Comparison of ENCODE assay signal across 10 cellular contexts in the genomic region with DNA sequence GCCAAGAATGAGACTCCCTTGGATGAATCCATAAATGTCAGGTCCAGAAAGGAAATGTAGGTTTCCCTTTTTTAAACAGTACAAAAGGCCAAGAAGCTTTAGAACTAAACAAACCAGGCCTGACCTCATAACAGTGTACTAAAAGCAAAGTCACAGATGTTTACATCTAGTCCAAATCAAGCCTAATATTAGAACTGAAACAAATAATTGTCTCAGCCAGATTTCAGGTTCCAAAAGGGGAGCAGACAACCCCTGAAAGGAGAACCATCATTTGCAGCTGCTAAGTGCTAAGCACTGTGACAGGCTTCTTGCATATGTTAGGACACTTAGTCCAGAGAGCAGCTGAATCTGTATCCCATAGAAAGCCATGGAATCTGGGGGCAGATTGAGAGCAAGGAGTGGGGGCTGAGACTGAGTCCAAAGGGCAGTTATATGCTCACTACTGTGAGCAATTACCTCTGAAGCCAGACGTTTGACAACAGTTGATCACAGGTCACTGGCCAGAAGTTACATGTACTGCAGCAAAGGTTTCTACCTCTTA.
A peak's percentile ranks its signal among the peaks of the same experiment; 100 is the strongest.
DNase-seq lines count a peak whose midpoint lies in the region; ATAC-seq and TF ChIP-seq lines count a peak whose summit lies in the region.
"Had no signal": no experiment of that assay in that cellular context is flagged by ENCODE, and none has a peak within 500 bp of the region (broad histone marks: within the 10 kb centered on the region; RNA-seq: fewer than 3 reads in every experiment).

No MANE protein-coding gene starts in this region.

- H3K27me3 Mint-ChIP-seq in activated naive CD4-positive, alpha-beta T cell treated with anti-CD3 and anti-CD28 coated beads, Interleukin-2, amount 10 ng/mL, durations not matched to agents 7 days and 5 days: no peaks in the 10 kb centered on the region

- no peaks in the 10 kb centered on the region for H3K36me3 Mint-ChIP-seq in activated naive CD4-positive, alpha-beta T cell treated with anti-CD3 and anti-CD28 coated beads, Interleukin-2, amount 10 ng/mL, durations not matched to agents 7 days and 5 days

- peak; percentile 68 for ATAC-seq in GM21576 (IDR thresholded peaks at IDR 0.05; ENCODE audit: unreplicated experiment)
- ATAC-seq in HG03520 (IDR thresholded peaks at IDR 0.05; ENCODE audit: unreplicated experiment): peak; percentile 63
- no peak for ATAC-seq in GM21717 (IDR thresholded peaks at IDR 0.05; ENCODE audit: unreplicated experiment)

- POLR2A ChIA-PET in GM10248 (lab: Yijun Ruan, JAX): no interaction called here

- DNase-seq in GM10248 (ENCODE audit: extremely low spot score) (peak; percentile 11), uterus (no peak), amygdala (lab: John Stamatoyannopoulos, UW) (no peak)
- DNase-seq in activated naive CD4-positive, alpha-beta T cell treated with anti-CD3 and anti-CD28 coated beads, Interleukin-2, amount 10 ng/mL, durations not matched to agents 7 days and 5 days: no peak
- DNase-seq: GF-D8, NCI-H526 had no signal

- no peak overlapping the region for H3K4me3 Mint-ChIP-seq in activated naive CD4-positive, alpha-beta T cell treated with anti-CD3 and anti-CD28 coated beads, Interleukin-2, amount 10 ng/mL, durations not matched to agents 7 days and 5 days

- no peak overlapping the region for H3K4me3 ChIP-seq in uterus

- no peaks in the 10 kb centered on the region for H3K36me3 ChIP-seq in uterus

- H3K9me3 Mint-ChIP-seq in activated naive CD4-positive, alpha-beta T cell treated with anti-CD3 and anti-CD28 coated beads, Interleukin-2, amount 10 ng/mL, durations not matched to agents 7 days and 5 days: no peaks in the 10 kb centered on the region

- no peak overlapping the region for H3K27ac Mint-ChIP-seq in activated naive CD4-positive, alpha-beta T cell treated with anti-CD3 and anti-CD28 coated beads, Interleukin-2, amount 10 ng/mL, durations not matched to agents 7 days and 5 days

- no peaks in the 10 kb centered on the region for H3K9me3 ChIP-seq in uterus

- no peaks in the 10 kb centered on the region for H3K4me1 ChIP-seq in uterus

- TF ChIP-seq CTCF in GM10248 (IDR thresholded peaks at IDR 0.05; ENCODE audit: control extremely low read depth, extremely low read depth, low read depth, missing control alignments): no peak
- no peak for TF ChIP-seq CTCF in uterus (IDR thresholded peaks at IDR 0.05)

- TF ChIP-seq POLR2A in uterus (IDR thresholded peaks at IDR 0.05): no peak

- CTCF ChIA-PET in GM10248 (lab: Yijun Ruan, JAX): no interaction called here
- CTCF ChIA-PET in activated naive CD4-positive, alpha-beta T cell treated with anti-CD3 and anti-CD28 coated beads, Interleukin-2, amount 10 ng/mL, durations not matched to agents 7 days and 5 days (lab: Charles Lee): no interaction called here

- H3K27ac ChIP-seq in layer of hippocampus (ENCODE audit: low read depth, low read length) (peak overlapping the region; percentile 6), uterus (peak overlapping the region in 1 of 2 donors; percentile 68)

- intact Hi-C loops in uterus (cut with DNase I; ENCODE audit: low total_unique reads): no loop called here

- no peaks in the 10 kb centered on the region for H3K27me3 ChIP-seq in layer of hippocampus (ENCODE audit: control insufficient read depth, insufficient read depth, low read length)
- no peaks in the 10 kb centered on the region for H3K27me3 ChIP-seq in uterus

- no peaks in the 10 kb centered on the region for H3K4me1 Mint-ChIP-seq in activated naive CD4-positive, alpha-beta T cell treated with anti-CD3 and anti-CD28 coated beads, Interleukin-2, amount 10 ng/mL, durations not matched to agents 7 days and 5 days
